In the genomic region with DNA sequence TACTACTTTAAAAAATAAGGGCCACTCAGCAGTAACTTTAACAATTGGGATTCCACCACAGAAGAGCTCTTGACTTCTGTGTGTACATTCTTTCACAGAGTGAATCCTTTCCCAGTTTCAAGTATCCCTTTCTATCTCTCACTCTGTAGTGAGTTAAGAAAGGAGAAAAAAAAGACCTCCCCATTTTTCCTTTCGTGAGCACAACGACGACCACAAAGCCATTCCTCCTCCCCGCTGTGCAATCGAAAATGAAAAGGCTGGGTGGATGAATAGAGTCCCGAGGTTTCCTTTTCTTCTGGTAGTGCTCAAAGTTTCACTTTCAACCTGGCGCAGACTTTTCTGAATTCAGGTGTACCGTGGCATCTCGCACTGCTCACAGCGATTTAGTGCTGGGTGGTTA, we compare ENCODE assay signal across 12 cellular contexts. TPM values are rescaled to one million over a fixed set of nuclear protein-coding genes. Genes with fewer than 3 reads are reported as not detected.
DNase-seq lines count a peak whose midpoint lies in the region; ATAC-seq, FAIRE-seq and TF ChIP-seq lines count a peak whose summit lies in the region.
"Had no signal": no experiment of that assay in that cellular context is flagged by ENCODE, and none has a peak within 500 bp of the region (broad histone marks: within the 10 kb centered on the region; RNA-seq: fewer than 3 reads in every experiment).

No MANE protein-coding gene starts in this region.

- H3K4me1 Mint-ChIP-seq in activated naive CD8-positive, alpha-beta T cell treated with anti-CD3 and anti-CD28 coated beads, Interleukin-2, amount 10 ng/mL, durations not matched to agents 7 days and 5 days = peaks cover 18% of the 10 kb centered on the region
- H3K4me1 Mint-ChIP-seq: nephron had no signal

- FAIRE-seq in GM12892 (lab: Jason Lieb, UNC) = no peak

- peak; percentile 78 to 79 for ATAC-seq in activated CD4-positive, CD25-positive, alpha-beta regulatory T cell treated with anti-CD3 and anti-CD28 coated beads, Interleukin-2, amount 50 U/mL, for 24 hours
- peak; percentile 90 for ATAC-seq in activated naive CD8-positive, alpha-beta T cell treated with anti-CD3 and anti-CD28 coated beads, Interleukin-2, amount 10 ng/mL, durations not matched to agents 7 days and 5 days (ENCODE audit: low read depth)
- ATAC-seq in HG03095 (IDR thresholded peaks at IDR 0.05; ENCODE audit: unreplicated experiment) (no peak), HG02571 (IDR thresholded peaks at IDR 0.05; ENCODE audit: unreplicated experiment) (no peak)

- no peak for DNase-seq in activated CD4-positive, CD25-positive, alpha-beta regulatory T cell treated with anti-CD3 and anti-CD28 coated beads, Interleukin-2, amount 50 U/mL, for 72 hours
- peak; percentile 26 for DNase-seq in activated naive CD8-positive, alpha-beta T cell treated with anti-CD3 and anti-CD28 coated beads, Interleukin-2, amount 10 ng/mL, durations not matched to agents 7 days and 5 days
- DNase-seq in stimulated activated CD8-positive, alpha-beta memory T cell treated with anti-CD3 and anti-CD28 coated beads, Interleukin-15, amount 100 ng/mL, for 48 hours (ENCODE audit: low read depth in 2 of 2) = peak; percentile 8
- DNase-seq in GM12892 (ENCODE audit: insufficient read length) = no peak
- DNase-seq: 8988T, NCI-H146, Right ventricle myocardium superior had no signal

- H3K36me3 ChIP-seq in HUES48 (ENCODE audit: control insufficient read depth, insufficient read depth, low read length) = no peaks in the 10 kb centered on the region

- H3K4me3 ChIP-seq in HUES48 (ENCODE audit: low read depth, low read length) = peak overlapping the region; percentile 2; the same call in 1 of the 2 replicates

- H3K27me3 Mint-ChIP-seq in activated naive CD8-positive, alpha-beta T cell treated with anti-CD3 and anti-CD28 coated beads, Interleukin-2, amount 10 ng/mL, durations not matched to agents 7 days and 5 days = no peaks in the 10 kb centered on the region

- no peak overlapping the region for H3K9ac ChIP-seq in HUES48 (ENCODE audit: low read depth, low read length)

- peak overlapping the region; percentile 52 for H3K27ac ChIP-seq in HUES48 (ENCODE audit: low read depth, low read length)

- POLR2A ChIA-PET in activated naive CD8-positive, alpha-beta T cell treated with anti-CD3 and anti-CD28 coated beads, Interleukin-2, amount 10 ng/mL, durations not matched to agents 7 days and 5 days (lab: Charles Lee) = interaction anchor here (1.7 kb wide), 1 partner anchor 58 kb away, joined by 7 read pairs; the partner anchor contains the start of gene TAB3

- peak overlapping the region; percentile 92 for H3K27ac Mint-ChIP-seq in activated naive CD8-positive, alpha-beta T cell treated with anti-CD3 and anti-CD28 coated beads, Interleukin-2, amount 10 ng/mL, durations not matched to agents 7 days and 5 days
- H3K27ac Mint-ChIP-seq: nephron had no signal

- peaks cover 39% of the 10 kb centered on the region for H3K4me1 ChIP-seq in HUES48 (ENCODE audit: control insufficient read depth, insufficient read depth, low read length)

- H3K9me3 Mint-ChIP-seq in activated naive CD8-positive, alpha-beta T cell treated with anti-CD3 and anti-CD28 coated beads, Interleukin-2, amount 10 ng/mL, durations not matched to agents 7 days and 5 days = no peaks in the 10 kb centered on the region
- H3K9me3 Mint-ChIP-seq: nephron had no signal

- no peaks in the 10 kb centered on the region for H3K27me3 ChIP-seq in HUES48 (ENCODE audit: control insufficient read depth, insufficient read depth, low read length)

- H3K36me3 Mint-ChIP-seq in activated naive CD8-positive, alpha-beta T cell treated with anti-CD3 and anti-CD28 coated beads, Interleukin-2, amount 10 ng/mL, durations not matched to agents 7 days and 5 days = peaks cover 12% of the 10 kb centered on the region

- no peaks in the 10 kb centered on the region for H3K9me3 ChIP-seq in HUES48 (ENCODE audit: control insufficient read depth, insufficient read depth, low read length)

- H3K4me3 Mint-ChIP-seq in activated naive CD8-positive, alpha-beta T cell treated with anti-CD3 and anti-CD28 coated beads, Interleukin-2, amount 10 ng/mL, durations not matched to agents 7 days and 5 days = peak overlapping the region; percentile 78
- H3K4me3 Mint-ChIP-seq: nephron had no signal

- TF ChIP-seq POLR2A in GM12892 (IDR thresholded peaks at IDR 0.05; ENCODE audit: low read depth, low read length) = no peak

RNA-seq across cellular contexts. Expression of gene TAB3, which starts 58.0 kb away (rescaled TPM):
- 10 to 100 TPM; 17.3 to 20.7 TPM for total RNA-seq in activated naive CD8-positive, alpha-beta T cell treated with anti-CD3 and anti-CD28 coated beads, Interleukin-2, amount 10 ng/mL, durations not matched to agents 7 days and 5 days
- 5.4 TPM for polyA plus RNA-seq in GM12892 (2012; ENCODE audit: missing spikeins)

Comparison
In these comparisons a context has a peak if more than half of its experiments do, and no peak if none do; other contexts are left out.
1. ATAC-seq: peak in activated CD4-positive, CD25-positive, alpha-beta regulatory T cell treated with anti-CD3 and anti-CD28 coated beads, Interleukin-2, amount 50 U/mL, for 24 hours (2 of 2) and activated naive CD8-positive, alpha-beta T cell treated with anti-CD3 and anti-CD28 coated beads, Interleukin-2, amount 10 ng/mL, durations not matched to agents 7 days and 5 days (single experiment); none in HG03095 (single experiment) and HG02571 (single experiment).
2. DNase-seq: peak in activated naive CD8-positive, alpha-beta T cell treated with anti-CD3 and anti-CD28 coated beads, Interleukin-2, amount 10 ng/mL, durations not matched to agents 7 days and 5 days (single experiment) and stimulated activated CD8-positive, alpha-beta memory T cell treated with anti-CD3 and anti-CD28 coated beads, Interleukin-15, amount 100 ng/mL, for 48 hours (2 of 2); none in activated CD4-positive, CD25-positive, alpha-beta regulatory T cell treated with anti-CD3 and anti-CD28 coated beads, Interleukin-2, amount 50 U/mL, for 72 hours (single experiment) and GM12892 (single experiment).